1 cellular context compared by ENCODE assay signal in the genomic region with DNA sequence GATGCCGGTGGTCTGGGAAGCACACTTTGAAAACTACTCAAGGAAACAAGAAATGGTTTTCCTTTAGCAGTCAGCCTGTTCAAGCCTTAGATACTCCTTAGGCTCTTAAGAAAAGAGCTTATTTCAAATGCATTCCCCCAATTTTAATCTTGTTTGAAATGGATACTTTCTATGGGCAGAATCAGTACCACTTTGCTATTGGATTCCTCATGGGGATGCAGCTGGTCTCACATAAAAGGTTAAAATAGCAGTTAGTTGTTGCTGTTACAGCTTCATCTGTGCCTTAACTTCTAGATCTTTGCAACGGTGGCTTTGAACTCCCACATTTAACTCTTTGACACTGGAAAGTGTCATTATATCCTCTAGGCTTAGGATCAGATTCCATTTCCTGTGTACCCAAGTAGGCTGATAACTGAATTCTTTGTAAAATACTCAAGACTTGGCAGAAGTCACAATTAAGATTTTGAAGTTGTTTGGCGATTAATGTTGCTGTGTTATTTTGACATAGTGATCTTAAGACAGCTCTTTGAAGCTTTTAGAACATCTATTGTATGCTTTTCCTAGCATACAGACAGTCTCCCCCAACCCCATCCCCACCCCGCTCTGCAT.
TF ChIP-seq lines count a peak whose summit lies in the region.

No MANE protein-coding gene starts in this region.

TF ChIP-seq in SK-N-SH, 30 proteins besides CTCF, POLR2A, EP300 and RAD21 (continued from another document):
- TF ChIP-seq REST (IDR thresholded peaks at IDR 0.05; ENCODE audit: low read depth, low read length) (no peak), POLR2AphosphoS5 (IDR thresholded peaks at IDR 0.05; ENCODE audit: low read depth, low read length) (no peak; the same call in 1 of the 2 replicates), YY1 (IDR thresholded peaks at IDR 0.05; ENCODE audit: low read depth) (no peak), USF1 (IDR thresholded peaks at IDR 0.05; ENCODE audit: borderline replicate concordance, low read depth) (no peak), NFIC (IDR thresholded peaks at IDR 0.05; ENCODE audit: borderline replicate concordance) (no peak), FOXM1 (IDR thresholded peaks at IDR 0.05; ENCODE audit: low read depth) (no peak), CHD2 (IDR thresholded peaks at IDR 0.05; ENCODE audit: low read length, partially characterized antibody) (no peak), SMC3 (IDR thresholded peaks at IDR 0.05; ENCODE audit: low read depth, low read length) (no peak), RXRA (IDR thresholded peaks at IDR 0.05; ENCODE audit: borderline replicate concordance, low read depth) (no peak), ZBTB33 (IDR thresholded peaks at IDR 0.05; ENCODE audit: borderline replicate concordance, low read depth) (no peak), RCOR1 (IDR thresholded peaks at IDR 0.05; ENCODE audit: low read length) (no peak), JUND (IDR thresholded peaks at IDR 0.05) (no peak; the same call in 1 of the 2 replicates), FOXJ3 (CRISPR knock-in tag; IDR thresholded peaks at IDR 0.05) (no peak), GATA2 (CRISPR knock-in tag; IDR thresholded peaks at IDR 0.05) (no peak)
- TF ChIP-seq, protein P1, sequence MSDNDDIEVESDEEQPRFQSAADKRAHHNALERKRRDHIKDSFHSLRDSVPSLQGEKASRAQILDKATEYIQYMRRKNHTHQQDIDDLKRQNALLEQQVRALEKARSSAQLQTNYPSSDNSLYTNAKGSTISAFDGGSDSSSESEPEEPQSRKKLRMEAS (IDR thresholded peaks at IDR 0.05; ENCODE audit: low read depth): no peak
TF ChIP-seq in SK-N-SH: peak in this region for 0.
